In genomic region chr22:38543822-38544221, GRCh38 we compare ENCODE assay signal across 25 cellular contexts.
"Had no signal": no experiment of that assay in that cellular context is flagged by ENCODE, and none has a peak within 500 bp of the region (broad histone marks: within the 10 kb centered on the region; RNA-seq: fewer than 3 reads in every experiment).

No MANE protein-coding gene starts in this region.

- H3K79me2 ChIP-seq: parathyroid adenoma had no signal

- H3K27ac Mint-ChIP-seq: immature natural killer cell; naive thymus-derived CD4-positive, alpha-beta T cell; nephron; neural progenitor cell; progenitor cell of endocrine pancreas had no signal

- H3K36me3 ChIP-seq: left lung, neural progenitor cell, right atrium auricular region, stomach, thyroid gland had no signal

- ATAC-seq: left lung; naive thymus-derived CD4-positive, alpha-beta T cell; sciatic nerve had no signal

- FAIRE-seq: frontal cortex, keratinocyte had no signal

- H3K27me3 ChIP-seq: dorsolateral prefrontal cortex, neural progenitor cell, right atrium auricular region, stomach, thyroid gland had no signal

- H3K4me3 Mint-ChIP-seq: immature natural killer cell; naive thymus-derived CD4-positive, alpha-beta T cell; nephron; neural progenitor cell had no signal

- H2AFZ ChIP-seq: neural progenitor cell, parathyroid adenoma had no signal

- H3K4me2 ChIP-seq: neural progenitor cell, smooth muscle cell had no signal

- H3K4me3 ChIP-seq: dorsolateral prefrontal cortex, left lung, neural progenitor cell, right atrium auricular region, smooth muscle cell, stomach, thyroid gland had no signal

- H3K27me3 Mint-ChIP-seq: naive thymus-derived CD4-positive, alpha-beta T cell; progenitor cell of endocrine pancreas had no signal

- H3K9ac ChIP-seq: neural progenitor cell, parathyroid adenoma had no signal

- H3K27ac ChIP-seq: dorsolateral prefrontal cortex, left lung, neural progenitor cell, parathyroid adenoma, right atrium auricular region, stomach, thyroid gland had no signal

- H3K4me1 ChIP-seq: parathyroid adenoma, right atrium auricular region, stomach, thyroid gland had no signal

- H3K9me3 ChIP-seq: thyroid gland had no signal

- H3K4me1 Mint-ChIP-seq: immature natural killer cell, neural progenitor cell had no signal

- DNase-seq: dorsolateral prefrontal cortex; effector CD4-positive, alpha-beta T cell; hypothalamus; immature natural killer cell; left lung; mesendoderm; midbrain; naive thymus-derived CD4-positive, alpha-beta T cell; stimulated activated CD4-positive, alpha-beta T cell treated with anti-CD3 and anti-CD28 coated beads, Interleukin-12 subunit alpha, Interleukin-12 subunit beta, amount 100 ng/mL, for 4 hours; stimulated activated CD4-positive, alpha-beta T cell treated with anti-CD3 and anti-CD28 coated beads, Interleukin-1b, Interleukin-23, amount 100 ng/mL, for 48 hours; stimulated activated CD4-positive, alpha-beta T cell treated with anti-CD3 and anti-CD28 coated beads, Interleukin-4, amount 100 ng/mL, for 1 hour; stimulated activated CD8-positive, alpha-beta memory T cell treated with anti-CD3 and anti-CD28 coated beads, Interleukin-4, amount 100 ng/mL, for 48 hours; stimulated activated naive CD4-positive, alpha-beta T cell treated with Interleukin-2 at 50 U/mL for 16 hours; stomach; thyroid gland; trophoblast cell had no signal
